19 cellular contexts compared by ENCODE assay signal in the genomic region with DNA sequence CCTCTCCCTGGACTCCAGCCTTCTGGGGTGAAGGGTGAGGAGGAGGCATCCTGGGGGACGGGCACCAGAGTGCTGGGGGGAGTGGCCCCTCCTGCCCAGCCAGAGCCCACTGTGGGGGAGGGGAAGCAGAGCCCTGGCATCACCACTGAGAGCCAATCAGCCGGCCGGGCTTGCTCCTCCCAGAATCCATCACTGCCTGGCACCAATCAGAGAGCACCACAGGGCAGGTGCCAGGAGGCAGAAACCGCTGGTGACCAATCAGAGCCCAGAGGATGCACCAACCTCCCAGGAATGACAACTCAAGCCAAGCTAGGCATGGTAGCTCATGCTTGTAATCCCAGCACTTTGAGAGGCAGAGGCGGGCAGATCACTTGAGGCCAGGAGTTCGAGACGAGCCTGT. TPM values are rescaled to one million over a fixed set of nuclear protein-coding genes. Genes with fewer than 3 reads are reported as not detected.
DNase-seq lines count a peak whose midpoint lies in the region; ATAC-seq and TF ChIP-seq lines count a peak whose summit lies in the region.
"Had no signal": no experiment of that assay in that cellular context is flagged by ENCODE, and none has a peak within 500 bp of the region (broad histone marks: within the 10 kb centered on the region; RNA-seq: fewer than 3 reads in every experiment).

No MANE protein-coding gene starts in this region.

- CTCF ChIA-PET in HEK293 (lab: Yijun Ruan, JAX): no interaction called here

- no peaks in the 10 kb centered on the region for H3K4me1 Mint-ChIP-seq in natural killer cell treated with Interleukin-12 subunit alpha and Interleukin-12 subunit beta and Interleukin-15 and Interleukin-18, amount 100 ng/mL, for 72 hours (ENCODE audit: low read depth in 2 of 2)
- no peaks in the 10 kb centered on the region for H3K4me1 Mint-ChIP-seq in natural killer cell
- H3K4me1 Mint-ChIP-seq in activated T-helper 2 cell treated with anti-CD3 and anti-CD28 coated beads, Interferon-gamma antibody, Interleukin-2, Interleukin-4, amounts not matched to agents 10 μg/mL and 5 μg/mL and 100 μg/mL, durations not matched to agents 14 hours and 24 hours and 36 hours (ENCODE audit: low read depth): no peaks in the 10 kb centered on the region
- H3K4me1 Mint-ChIP-seq: T-helper 17 cell had no signal

- POLR2A ChIA-PET in HEK293 (lab: Yijun Ruan, JAX): no interaction called here

- H3K9me3 Mint-ChIP-seq in natural killer cell treated with Interleukin-12 subunit alpha and Interleukin-12 subunit beta and Interleukin-15 and Interleukin-18, amount 100 ng/mL, for 72 hours: no peaks in the 10 kb centered on the region
- no peaks in the 10 kb centered on the region for H3K9me3 Mint-ChIP-seq in natural killer cell
- H3K9me3 Mint-ChIP-seq in activated T-helper 2 cell treated with anti-CD3 and anti-CD28 coated beads, Interferon-gamma antibody, Interleukin-2, Interleukin-4, amounts not matched to agents 10 μg/mL and 5 μg/mL and 100 μg/mL, durations not matched to agents 14 hours and 24 hours and 36 hours: no peaks in the 10 kb centered on the region

- H3K36me3 Mint-ChIP-seq in natural killer cell treated with Interleukin-12 subunit alpha and Interleukin-12 subunit beta and Interleukin-15 and Interleukin-18, amount 100 ng/mL, for 72 hours: no peaks in the 10 kb centered on the region
- H3K36me3 Mint-ChIP-seq in natural killer cell: no peaks in the 10 kb centered on the region
- H3K36me3 Mint-ChIP-seq in activated T-helper 2 cell treated with anti-CD3 and anti-CD28 coated beads, Interferon-gamma antibody, Interleukin-2, Interleukin-4, amounts not matched to agents 10 μg/mL and 5 μg/mL and 100 μg/mL, durations not matched to agents 14 hours and 24 hours and 36 hours (ENCODE audit: low read depth): no peaks in the 10 kb centered on the region

- H3K27ac ChIP-seq in HEK293 (ENCODE audit: extremely low read depth, low read depth, low read length) (no peak overlapping the region), testis (no peak overlapping the region)
- H3K27ac ChIP-seq: BLaER1 treated with 17β-estradiol and CSF1 and Interleukin-3, amounts not matched to agents 10 nM and 100 nM; KMS-11; SK-N-MC had no signal

- TF ChIP-seq CTCF in natural killer cell (IDR thresholded peaks at IDR 0.05): no peak
- TF ChIP-seq CTCF in HEK293 (tag by site-specific recombination; IDR thresholded peaks at IDR 0.05): no peak
- no peak for TF ChIP-seq CTCF in testis (IDR thresholded peaks at IDR 0.05)

- TF ChIP-seq POLR2A in testis (IDR thresholded peaks at IDR 0.05): no peak

- no peaks in the 10 kb centered on the region for H3K27me3 ChIP-seq in testis
- H3K27me3 ChIP-seq: BLaER1 treated with 17β-estradiol and CSF1 and Interleukin-3, amounts not matched to agents 10 nM and 100 nM; MG63 had no signal

- H3K36me3 ChIP-seq in HEK293 (ENCODE audit: control insufficient read depth in 2 of 2, insufficient read depth in 1 of 2, low read length in 2 of 2) (no peaks in the 10 kb centered on the region), testis (ENCODE audit: low read depth, missing control alignments) (no peaks in the 10 kb centered on the region)
- H3K36me3 ChIP-seq: BLaER1 treated with 17β-estradiol and CSF1 and Interleukin-3, amounts not matched to agents 10 nM and 100 nM; MG63 had no signal

- no peak overlapping the region for H3K4me3 Mint-ChIP-seq in natural killer cell treated with Interleukin-12 subunit alpha and Interleukin-12 subunit beta and Interleukin-15 and Interleukin-18, amount 100 ng/mL, for 72 hours
- H3K4me3 Mint-ChIP-seq in natural killer cell: no peak overlapping the region
- H3K4me3 Mint-ChIP-seq in activated T-helper 2 cell treated with anti-CD3 and anti-CD28 coated beads, Interferon-gamma antibody, Interleukin-2, Interleukin-4, amounts not matched to agents 10 μg/mL and 5 μg/mL and 100 μg/mL, durations not matched to agents 14 hours and 24 hours and 36 hours (ENCODE audit: low read depth): no peak overlapping the region
- H3K4me3 Mint-ChIP-seq: T-helper 17 cell had no signal

- H3K4me1 ChIP-seq in HEK293 (ENCODE audit: control insufficient read depth, insufficient read depth, low read length) (peaks cover 5% of the 10 kb centered on the region; the same call in 1 of the 2 replicates), testis (no peaks in the 10 kb centered on the region)

- no peaks in the 10 kb centered on the region for H3K27me3 Mint-ChIP-seq in natural killer cell treated with Interleukin-12 subunit alpha and Interleukin-12 subunit beta and Interleukin-15 and Interleukin-18, amount 100 ng/mL, for 72 hours
- peaks cover 0 to 4% of the 10 kb centered on the region in 2 donors for H3K27me3 Mint-ChIP-seq in natural killer cell (ENCODE audit: low read depth in 2 of 2)
- H3K27me3 Mint-ChIP-seq in activated T-helper 2 cell treated with anti-CD3 and anti-CD28 coated beads, Interferon-gamma antibody, Interleukin-2, Interleukin-4, amounts not matched to agents 10 μg/mL and 5 μg/mL and 100 μg/mL, durations not matched to agents 14 hours and 24 hours and 36 hours (ENCODE audit: low read depth): no peaks in the 10 kb centered on the region

- H3K27ac Mint-ChIP-seq in natural killer cell treated with Interleukin-12 subunit alpha and Interleukin-12 subunit beta and Interleukin-15 and Interleukin-18, amount 100 ng/mL, for 72 hours: no peak overlapping the region
- H3K27ac Mint-ChIP-seq in natural killer cell: no peak overlapping the region
- H3K27ac Mint-ChIP-seq in activated T-helper 2 cell treated with anti-CD3 and anti-CD28 coated beads, Interferon-gamma antibody, Interleukin-2, Interleukin-4, amounts not matched to agents 10 μg/mL and 5 μg/mL and 100 μg/mL, durations not matched to agents 14 hours and 24 hours and 36 hours: no peak overlapping the region
- H3K27ac Mint-ChIP-seq: T-helper 17 cell had no signal

- peak; percentile 57 for DNase-seq in natural killer cell treated with Interleukin-12 subunit alpha and Interleukin-12 subunit beta and Interleukin-15 and Interleukin-18, amount 100 ng/mL, for 72 hours (ENCODE audit: low spot score)
- DNase-seq in natural killer cell (no peak), SW480 (ENCODE audit: low spot score) (peak; percentile 23), testis (peak; percentile 48), NCI-H345 treated with DMSO at 0.1 percent for 48 hours (lab: John Stamatoyannopoulos, UW; ENCODE audit: unreplicated experiment) (no peak)
- no peak for DNase-seq in activated T-helper 2 cell treated with anti-CD3 and anti-CD28 coated beads, Interferon-gamma antibody, Interleukin-2, Interleukin-4, amounts not matched to agents 10 μg/mL and 5 μg/mL and 100 μg/mL, durations not matched to agents 14 hours and 24 hours and 36 hours (ENCODE audit: low spot score)
- DNase-seq: DMS53, HCEC 1CT, MG63, NCI-H1105 treated with DMSO at 0.1 percent for 48 hours, NCI-H1930, NCI-H526, PC-3, T-helper 17 cell had no signal

- no peak for ATAC-seq in natural killer cell treated with Interleukin-12 subunit alpha and Interleukin-12 subunit beta and Interleukin-15 and Interleukin-18, amount 100 ng/mL, for 72 hours
- ATAC-seq in natural killer cell (no peak), GM21825 (IDR thresholded peaks at IDR 0.05; ENCODE audit: unreplicated experiment) (no peak)
- ATAC-seq: PC-3, T-helper 17 cell had no signal

- 90 to 97% methylated on average over 4 to 6 of the region's 7 CpGs for WGBS in testis, 2 donors

- no peaks in the 10 kb centered on the region for H3K9me3 ChIP-seq in HEK293 (ENCODE audit: control insufficient read depth, insufficient read depth, low read depth, low read length)
- no peaks in the 10 kb centered on the region for H3K9me3 ChIP-seq in testis
- H3K9me3 ChIP-seq: BLaER1 treated with 17β-estradiol and CSF1 and Interleukin-3, amounts not matched to agents 10 nM and 100 nM; MG63 had no signal

- H3K4me3 ChIP-seq in HEK293 (ENCODE audit: low read depth, low read length) (no peak overlapping the region), testis (no peak overlapping the region)
- H3K4me3 ChIP-seq: BLaER1 treated with 17β-estradiol and CSF1 and Interleukin-3, amounts not matched to agents 10 nM and 100 nM; MG63; SK-N-MC had no signal

- intact Hi-C loops in natural killer cell (cut with micrococcal nuclease): no loop called here
- intact Hi-C loops in testis (cut with DNase I; ENCODE audit: low total_unique reads): no loop called here
- intact Hi-C loops in activated T-helper 2 cell treated with anti-CD3 and anti-CD28 coated beads, Interferon-gamma antibody, Interleukin-2, Interleukin-4, amounts not matched to agents 10 μg/mL and 5 μg/mL and 100 μg/mL, durations not matched to agents 14 hours and 24 hours and 36 hours (cut with micrococcal nuclease): no loop called here

TF ChIP-seq in HEK293, 187 proteins besides CTCF, POLR2A, EP300 and RAD21 (continues in another document):
- TF ChIP-seq ZNF529 (tag by site-specific recombination; IDR thresholded peaks at IDR 0.05; ENCODE audit: insufficient replicate concordance) (no peak), HIC1 (tag by site-specific recombination; IDR thresholded peaks at IDR 0.05) (no peak), SP2 (tag by site-specific recombination; IDR thresholded peaks at IDR 0.05) (peak; percentile 68)

RNA-seq across cellular contexts. Expression of gene CASZ1, which starts 27.9 kb away (rescaled TPM):
- total RNA-seq in natural killer cell treated with Interleukin-12 subunit alpha and Interleukin-12 subunit beta and Interleukin-15 and Interleukin-18, amount 100 ng/mL, for 72 hours: 10 to 100 TPM; 13.5 to 17.8 TPM
- total RNA-seq in natural killer cell (10 to 100 TPM; 55.9 to 83.0 (median 70.6) TPM), testis (10 to 100 TPM in 1 of 2 donors, 1 to 10 TPM in 1; 9.4 to 12.3 TPM)
- polyA plus RNA-seq in testis (ENCODE audit: insufficient read depth, low read depth, low replicate concordance): 10.3 TPM
- total RNA-seq in activated T-helper 2 cell treated with anti-CD3 and anti-CD28 coated beads, Interferon-gamma antibody, Interleukin-2, Interleukin-4, amounts not matched to agents 10 μg/mL and 5 μg/mL and 100 μg/mL, durations not matched to agents 14 hours and 24 hours and 36 hours: 8.6 and 9.9 TPM in 2 replicates

Comparison
In these comparisons a context has a peak if more than half of its experiments do, and no peak if none do; other contexts are left out.
1. DNase-seq: peak in natural killer cell treated with Interleukin-12 subunit alpha and Interleukin-12 subunit beta and Interleukin-15 and Interleukin-18, amount 100 ng/mL, for 72 hours (single experiment), SW480 (single experiment) and testis (single experiment); none in natural killer cell (single experiment), NCI-H345 treated with DMSO at 0.1 percent for 48 hours (single experiment) and activated T-helper 2 cell treated with anti-CD3 and anti-CD28 coated beads, Interferon-gamma antibody, Interleukin-2, Interleukin-4, amounts not matched to agents 10 μg/mL and 5 μg/mL and 100 μg/mL, durations not matched to agents 14 hours and 24 hours and 36 hours (single experiment).